Comparison of ENCODE assay signal across 9 cellular contexts in the genomic region with DNA sequence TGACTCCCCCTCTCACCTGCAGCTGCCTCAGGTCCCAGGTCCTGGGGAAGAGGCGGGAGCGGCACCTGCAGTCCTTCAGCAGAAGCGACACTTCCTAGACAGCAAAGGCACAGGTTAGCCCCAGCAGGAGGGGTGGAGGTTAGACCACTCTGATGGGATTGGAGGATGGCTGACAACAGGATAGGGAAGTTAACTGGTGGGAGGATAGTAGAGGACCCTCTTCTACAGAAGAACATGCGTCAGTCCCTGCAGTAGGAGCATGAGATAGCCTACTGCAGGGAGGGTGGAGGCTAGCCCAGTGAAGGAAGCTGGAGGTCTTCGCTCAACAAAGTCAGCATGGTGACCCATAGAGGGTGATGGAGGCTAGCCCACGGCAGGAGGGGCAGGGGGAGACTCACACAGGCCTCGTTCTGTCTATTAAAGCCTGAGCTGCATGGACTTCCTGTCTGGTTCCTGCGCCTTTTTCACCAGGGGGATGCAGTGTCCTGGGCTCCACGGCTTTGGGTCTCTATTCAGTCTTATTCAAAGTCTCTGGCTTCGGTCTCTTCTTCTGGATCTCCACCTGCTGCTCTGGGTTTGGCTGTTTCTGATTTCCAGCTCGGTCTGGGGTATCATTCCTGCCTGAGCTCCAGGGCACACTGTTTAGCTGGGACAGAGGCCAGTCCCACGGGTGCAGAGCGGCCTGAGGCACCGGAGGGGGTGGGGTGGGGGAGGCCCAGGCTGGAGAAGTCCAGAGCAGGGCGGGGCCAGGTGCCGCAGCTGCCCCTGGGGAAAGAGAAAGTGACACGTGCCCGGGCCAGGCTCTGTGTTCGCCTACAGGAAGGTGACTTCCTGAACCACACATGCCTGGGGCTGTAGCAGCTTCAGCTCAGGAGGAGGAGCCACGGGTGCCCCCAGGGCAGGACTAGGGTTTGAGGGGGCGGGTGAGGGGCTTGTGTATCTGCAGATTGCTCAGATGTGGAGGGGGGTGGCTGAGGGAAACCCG. TPM values are rescaled to one million over a fixed set of nuclear protein-coding genes. Genes with fewer than 3 reads are reported as not detected.
A peak's percentile ranks its signal among the peaks of the same experiment; 100 is the strongest.
DNase-seq lines count a peak whose midpoint lies in the region; ATAC-seq, FAIRE-seq and TF ChIP-seq lines count a peak whose summit lies in the region.
"Had no signal": no experiment of that assay in that cellular context is flagged by ENCODE, and none has a peak within 500 bp of the region (broad histone marks: within the 10 kb centered on the region; RNA-seq: fewer than 3 reads in every experiment).

No MANE protein-coding gene starts in this region.

- H2BK15ac ChIP-seq in H1 (ENCODE audit: low read length): no peak overlapping the region

- no peak overlapping the region; the same call in 1 of the 2 replicates for H2BK12ac ChIP-seq in H1 (ENCODE audit: low read depth, low read length)

- no peaks in the 10 kb centered on the region for H3K9me3 Mint-ChIP-seq in stimulated activated naive B cell treated with anti-CD40 and anti-IgM and Interleukin-4, amounts not matched to agents 10 μg/mL and 1 μg/mL and 100 μg/mL, for 72 hours

- H3K4ac ChIP-seq in H1 (replicated peaks; ENCODE audit: insufficient read length, low read depth, low read length): no peak overlapping the region

- CTCF ChIA-PET in H1 (lab: Charles Lee; ENCODE audit: partially characterized antibody): interaction anchor here (0.6 to 2.1 kb wide), 4 partner anchors 15 to 94 kb away, joined by 3 to 10 read pairs (median 4); no protein-coding TSS in a partner anchor

- H3K4me3 Mint-ChIP-seq in stimulated activated naive B cell treated with anti-CD40 and anti-IgM and Interleukin-4, amounts not matched to agents 10 μg/mL and 1 μg/mL and 100 μg/mL, for 72 hours: peak overlapping the region; percentile 70 to 72

- TF ChIP-seq CTCF in GM13977 (IDR thresholded peaks at IDR 0.05; ENCODE audit: extremely low read depth, insufficient read depth, missing control alignments): no peak
- no peak for TF ChIP-seq CTCF in WERI-Rb-1 (IDR thresholded peaks at IDR 0.05; ENCODE audit: low read depth, low read length)
- no peak for TF ChIP-seq CTCF in H1 (IDR thresholded peaks at IDR 0.05; ENCODE audit: control extremely low read depth in 1 of 3, insufficient read depth in 1 of 3, low read depth in 1 of 3, low read length in 3 of 3)

- no peak overlapping the region for H3K4me3 ChIP-seq in WERI-Rb-1 (ENCODE audit: low read depth, low read length)
- no peak overlapping the region for H3K4me3 ChIP-seq in H1 (ENCODE audit: extremely low read depth in 1 of 4, insufficient read depth in 2 of 4, low read depth in 3 of 4, low read length in 4 of 4)

- TF ChIP-seq POLR2A in H1 (IDR thresholded peaks at IDR 0.05; ENCODE audit: control extremely low read depth in 1 of 2, low read depth in 2 of 2, low read length in 2 of 2): no peak

- peak; percentile 68 for DNase-seq in GM13977 (ENCODE audit: low spot score)
- DNase-seq in WERI-Rb-1: peak; percentile 20
- no peak for DNase-seq in H1 (ENCODE audit: low read depth in 1 of 2, low spot score in 2 of 2)
- peak; percentile 41 for DNase-seq in stimulated activated naive B cell treated with anti-CD40 and anti-IgM and Interleukin-4, amounts not matched to agents 10 μg/mL and 1 μg/mL and 100 μg/mL, for 72 hours
- no peak for DNase-seq in NCI-H1105 (lab: John Stamatoyannopoulos, UW)
- DNase-seq in KG1 (lab: John Stamatoyannopoulos, UW): no peak
- DNase-seq in NCI-H128 (lab: John Stamatoyannopoulos, UW; ENCODE audit: unreplicated experiment): no peak

- no peaks in the 10 kb centered on the region for H3K36me3 ChIP-seq in WERI-Rb-1
- no peaks in the 10 kb centered on the region for H3K36me3 ChIP-seq in H1 (ENCODE audit: control insufficient read depth in 2 of 4, insufficient read depth in 4 of 4, low read length in 3 of 4)

- H3K79me1 ChIP-seq in H1 (ENCODE audit: low read depth, low read length): no peaks in the 10 kb centered on the region

- H3K27ac Mint-ChIP-seq in stimulated activated naive B cell treated with anti-CD40 and anti-IgM and Interleukin-4, amounts not matched to agents 10 μg/mL and 1 μg/mL and 100 μg/mL, for 72 hours: peak overlapping the region; percentile 88

- H3K79me2 ChIP-seq in H1 (ENCODE audit: control insufficient read depth in 1 of 2, insufficient read depth in 2 of 2, low read length in 2 of 2): no peaks in the 10 kb centered on the region

- H3K4me2 ChIP-seq in H1 (ENCODE audit: insufficient read depth in 1 of 2, low read depth in 2 of 2, low read length in 2 of 2): no peak overlapping the region

- H3K18ac ChIP-seq in H1 (ENCODE audit: extremely low read depth, low read length): no peak overlapping the region

- H2AK5ac ChIP-seq in H1 (ENCODE audit: low read depth, low read length): no peak overlapping the region

- H4K8ac ChIP-seq in H1 (ENCODE audit: extremely low read depth, insufficient read depth, low read length): no peak overlapping the region

- H3K9ac ChIP-seq in H1 (replicated peaks in 1 of 4; ENCODE audit: extremely low read depth in 1 of 4, low read depth in 3 of 4, low read length in 3 of 4): no peak overlapping the region

- peaks cover 0 to 13% of the 10 kb centered on the region in 2 donors for H3K27me3 Mint-ChIP-seq in stimulated activated naive B cell treated with anti-CD40 and anti-IgM and Interleukin-4, amounts not matched to agents 10 μg/mL and 1 μg/mL and 100 μg/mL, for 72 hours

- POLR2A ChIA-PET in H1 (lab: Charles Lee; ENCODE audit: partially characterized antibody): no interaction called here

- H3K9me3 ChIP-seq in WERI-Rb-1 (ENCODE audit: severe bottlenecking): no peaks in the 10 kb centered on the region
- H3K9me3 ChIP-seq in H1 (ENCODE audit: insufficient read depth in 2 of 2, low read depth in 1 of 2, low read length in 1 of 2): no peaks in the 10 kb centered on the region

- H3K36me3 Mint-ChIP-seq in stimulated activated naive B cell treated with anti-CD40 and anti-IgM and Interleukin-4, amounts not matched to agents 10 μg/mL and 1 μg/mL and 100 μg/mL, for 72 hours: no peaks in the 10 kb centered on the region

- no peak overlapping the region for H4K91ac ChIP-seq in H1 (replicated peaks; ENCODE audit: insufficient read length, low read length)

- H2BK20ac ChIP-seq in H1 (ENCODE audit: low read length): 0 out of 2 replicates have a peak overlapping the region, but pooled peaks have one; percentile 80

- H3K27me3 ChIP-seq in WERI-Rb-1 (ENCODE audit: insufficient read depth, low read depth, severe bottlenecking) (no peaks in the 10 kb centered on the region), H1 (replicated peaks in 1 of 4; ENCODE audit: control insufficient read depth in 3 of 4, extremely low read depth in 1 of 4, insufficient read depth in 3 of 4, low read length in 3 of 4) (peaks cover 0 to 4% (median 1%) of the 10 kb centered on the region in 4 experiments; a peak in 2 of 7 replicates)

- no peak for TF ChIP-seq RAD21 in H1 (IDR thresholded peaks at IDR 0.05 in 1 of 2, conservative IDR thresholded peaks at IDR 0.05 in 1 of 2; ENCODE audit: low read depth in 2 of 2, low read length in 2 of 2)

- H3K27ac ChIP-seq in WERI-Rb-1: no peak overlapping the region
- no peak overlapping the region for H3K27ac ChIP-seq in H1 (ENCODE audit: low read depth, low read length)

- WGBS in H1 (ENCODE audit: extremely low coverage in 1 of 2, insufficient coverage in 1 of 2, insufficient read length in 1 of 2, insufficient replicate concordance in 2 of 2, low coverage in 1 of 2, low lambda C conversion rate in 2 of 2, missing lambda C conversion rate in 1 of 2), 2 experiments: 80% methylated on average over 17 of the region's 22 CpGs; no CpG with 5 or more reads in 1 of the 2 experiments

- peak; percentile 58 for ATAC-seq in HG03342 (IDR thresholded peaks at IDR 0.05; ENCODE audit: unreplicated experiment)
- peak; percentile 93 to 97 for ATAC-seq in stimulated activated naive B cell treated with anti-CD40 and anti-IgM and Interleukin-4, amounts not matched to agents 10 μg/mL and 1 μg/mL and 100 μg/mL, for 72 hours (replicated peaks)

- H3K4me1 Mint-ChIP-seq in stimulated activated naive B cell treated with anti-CD40 and anti-IgM and Interleukin-4, amounts not matched to agents 10 μg/mL and 1 μg/mL and 100 μg/mL, for 72 hours: peaks cover 13 to 15% of the 10 kb centered on the region in 2 donors

- no peak overlapping the region for H4K5ac ChIP-seq in H1 (ENCODE audit: insufficient read length, low read depth, low read length)

- no peak overlapping the region for H2BK120ac ChIP-seq in H1 (replicated peaks; ENCODE audit: low read depth, low read length)

- no peak overlapping the region for H2BK5ac ChIP-seq in H1 (ENCODE audit: low read depth, low read length)

- peaks cover 0 to 1% of the 10 kb centered on the region in 2 experiments for H4K20me1 ChIP-seq in H1 (replicated peaks in 1 of 2; ENCODE audit: control insufficient read depth in 1 of 2, insufficient read depth in 2 of 2, low read length in 2 of 2)

- no peak overlapping the region for H2AFZ ChIP-seq in H1 (ENCODE audit: low read length)

- in situ Hi-C loops in GM13977 (cut with MboI; ENCODE audit: low pct_unique_long_range_greater_than_20kb, low sequenced_read_pairs, unreplicated experiment): no loop called here

- no peak overlapping the region for H3K56ac ChIP-seq in H1 (replicated peaks; ENCODE audit: insufficient read length, low read depth, low read length)

- no peak for TF ChIP-seq EP300 in H1 (IDR thresholded peaks at IDR 0.05; ENCODE audit: borderline replicate concordance in 1 of 2, low read depth in 2 of 2, low read length in 2 of 2)

- H3K14ac ChIP-seq in H1 (ENCODE audit: insufficient read length): no peak overlapping the region

- no peaks in the 10 kb centered on the region for H3K4me1 ChIP-seq in H1 (replicated peaks in 1 of 4; ENCODE audit: control insufficient read depth in 3 of 4, insufficient read depth in 4 of 4, low read length in 3 of 4)

- FAIRE-seq in H1 (lab: Jason Lieb, UNC): no peak

- H3K23ac ChIP-seq in H1 (ENCODE audit: insufficient read length): no peak overlapping the region

- H3K23me2 ChIP-seq in H1 (ENCODE audit: low read depth, low read length): peaks cover 2% of the 10 kb centered on the region; the same call in 1 of the 2 replicates

RNA-seq across cellular contexts. Expression of a gene that starts 7.3 kb away (rescaled TPM):
- total RNA-seq in H1 (2021; fragmentation: NEBNext Ultra II Directional; extraction: Animal tissue kit (Norgen Biotek cat#: 25700)): not detected in 2 replicates
- polyA plus RNA-seq in H1 (2011; rRNA removed): 0.11 TPM in 1 of 2 replicates, not detected in the other
- polyA plus RNA-seq in H1 (2011; cell fraction: cytosol; rRNA removed): not detected
- not detected for polyA plus RNA-seq in H1 (2011; cell fraction: nucleus; rRNA removed)
- polyA plus RNA-seq in H1 (2012, experiment 1 of 2): not detected in 4 replicates
- polyA plus RNA-seq in H1 (2012, experiment 2 of 2): not detected
- polyA plus RNA-seq in H1 (2013, experiment 1 of 2): not detected
- not detected for polyA plus RNA-seq in H1 (2013, experiment 2 of 2)
- polyA minus RNA-seq in H1 (2011; rRNA and poly(A)+ RNA removed): not detected in 2 replicates
- polyA minus RNA-seq in H1 (2011; cell fraction: cytosol; rRNA and poly(A)+ RNA removed): not detected
- not detected for polyA minus RNA-seq in H1 (2011; cell fraction: nucleus; rRNA and poly(A)+ RNA removed)
- total RNA-seq: T-helper 1 cell treated with Interleukin-12 subunit alpha and Interleukin-12 subunit beta and Interleukin-4 antibody, amounts not matched to agents 30 ng/mL and 1 ng/mL, for 36 hours had no signal

RNA-seq across cellular contexts. Expression of a gene that starts 11.2 kb away (rescaled TPM):
- not detected in 2 replicates for total RNA-seq in H1 (2021; fragmentation: NEBNext Ultra II Directional; extraction: Animal tissue kit (Norgen Biotek cat#: 25700))
- polyA plus RNA-seq in H1 (2011; rRNA removed): not detected in 2 replicates
- 0.06 TPM for polyA plus RNA-seq in H1 (2011; cell fraction: cytosol; rRNA removed)
- 0.10 TPM for polyA plus RNA-seq in H1 (2011; cell fraction: nucleus; rRNA removed)
- polyA plus RNA-seq in H1 (2012, experiment 1 of 2): not detected in 4 replicates
- not detected for polyA plus RNA-seq in H1 (2012, experiment 2 of 2)
- 0.04 TPM for polyA plus RNA-seq in H1 (2013, experiment 1 of 2)
- polyA plus RNA-seq in H1 (2013, experiment 2 of 2): not detected
- polyA minus RNA-seq in H1 (2011; rRNA and poly(A)+ RNA removed): not detected in 2 replicates
- not detected for polyA minus RNA-seq in H1 (2011; cell fraction: cytosol; rRNA and poly(A)+ RNA removed)
- not detected for polyA minus RNA-seq in H1 (2011; cell fraction: nucleus; rRNA and poly(A)+ RNA removed)
- total RNA-seq: T-helper 1 cell treated with Interleukin-12 subunit alpha and Interleukin-12 subunit beta and Interleukin-4 antibody, amounts not matched to agents 30 ng/mL and 1 ng/mL, for 36 hours had no signal

RNA-seq across cellular contexts. Expression of a gene that starts 30.7 kb away (rescaled TPM):
- total RNA-seq in H1 (2021; fragmentation: NEBNext Ultra II Directional; extraction: Animal tissue kit (Norgen Biotek cat#: 25700)): not detected in 2 replicates
- polyA plus RNA-seq in H1 (2011; rRNA removed): not detected in 2 replicates
- polyA plus RNA-seq in H1 (2011; cell fraction: cytosol; rRNA removed): not detected
- polyA plus RNA-seq in H1 (2011; cell fraction: nucleus; rRNA removed): not detected
- polyA plus RNA-seq in H1 (2012, experiment 1 of 2): not detected in 4 replicates
- polyA plus RNA-seq in H1 (2012, experiment 2 of 2): not detected
- polyA plus RNA-seq in H1 (2013, experiment 1 of 2): not detected
- not detected for polyA plus RNA-seq in H1 (2013, experiment 2 of 2)
- not detected in 2 replicates for polyA minus RNA-seq in H1 (2011; rRNA and poly(A)+ RNA removed)
- polyA minus RNA-seq in H1 (2011; cell fraction: cytosol; rRNA and poly(A)+ RNA removed): not detected
- not detected for polyA minus RNA-seq in H1 (2011; cell fraction: nucleus; rRNA and poly(A)+ RNA removed)
- total RNA-seq: T-helper 1 cell treated with Interleukin-12 subunit alpha and Interleukin-12 subunit beta and Interleukin-4 antibody, amounts not matched to agents 30 ng/mL and 1 ng/mL, for 36 hours had no signal

RNA-seq across cellular contexts. Expression of a gene that starts 33.4 kb away (rescaled TPM):
- total RNA-seq in H1 (2021; fragmentation: NEBNext Ultra II Directional; extraction: Animal tissue kit (Norgen Biotek cat#: 25700)): not detected in 2 replicates
- polyA plus RNA-seq in H1 (2011; rRNA removed): not detected in 2 replicates
- not detected for polyA plus RNA-seq in H1 (2011; cell fraction: cytosol; rRNA removed)
- polyA plus RNA-seq in H1 (2011; cell fraction: nucleus; rRNA removed): not detected
- polyA plus RNA-seq in H1 (2012, experiment 1 of 2): not detected in 4 replicates
- not detected for polyA plus RNA-seq in H1 (2012, experiment 2 of 2)
- not detected for polyA plus RNA-seq in H1 (2013, experiment 1 of 2)
- not detected for polyA plus RNA-seq in H1 (2013, experiment 2 of 2)
- not detected in 2 replicates for polyA minus RNA-seq in H1 (2011; rRNA and poly(A)+ RNA removed)
- polyA minus RNA-seq in H1 (2011; cell fraction: cytosol; rRNA and poly(A)+ RNA removed): not detected
- not detected for polyA minus RNA-seq in H1 (2011; cell fraction: nucleus; rRNA and poly(A)+ RNA removed)
- total RNA-seq: T-helper 1 cell treated with Interleukin-12 subunit alpha and Interleukin-12 subunit beta and Interleukin-4 antibody, amounts not matched to agents 30 ng/mL and 1 ng/mL, for 36 hours had no signal

RNA-seq across cellular contexts. Expression of a gene that starts 40.7 kb away (rescaled TPM):
- total RNA-seq in H1 (2021; fragmentation: NEBNext Ultra II Directional; extraction: Animal tissue kit (Norgen Biotek cat#: 25700)): 2.8 and 3.2 TPM in 2 replicates
- polyA plus RNA-seq in H1 (2011; rRNA removed): 7.9 and 11.2 TPM in 2 replicates
- 3.8 TPM for polyA plus RNA-seq in H1 (2011; cell fraction: cytosol; rRNA removed)
- polyA plus RNA-seq in H1 (2011; cell fraction: nucleus; rRNA removed): 3.1 TPM
- polyA plus RNA-seq in H1 (2012, experiment 1 of 2): 1.9 to 4.0 TPM (median 2.6 TPM) in 4 replicates
- polyA plus RNA-seq in H1 (2012, experiment 2 of 2): 2.5 TPM
- 2.1 TPM for polyA plus RNA-seq in H1 (2013, experiment 1 of 2)
- 2.4 TPM for polyA plus RNA-seq in H1 (2013, experiment 2 of 2)
- 1.7 and 3.1 TPM in 2 replicates for polyA minus RNA-seq in H1 (2011; rRNA and poly(A)+ RNA removed)
- polyA minus RNA-seq in H1 (2011; cell fraction: cytosol; rRNA and poly(A)+ RNA removed): 2.6 TPM
- polyA minus RNA-seq in H1 (2011; cell fraction: nucleus; rRNA and poly(A)+ RNA removed): 1.00 TPM
- total RNA-seq: T-helper 1 cell treated with Interleukin-12 subunit alpha and Interleukin-12 subunit beta and Interleukin-4 antibody, amounts not matched to agents 30 ng/mL and 1 ng/mL, for 36 hours had no signal

Comparison
In these comparisons a context has a peak if more than half of its experiments do, and no peak if none do; other contexts are left out.
1. DNase-seq: peak in GM13977 (single experiment), WERI-Rb-1 (single experiment) and stimulated activated naive B cell treated with anti-CD40 and anti-IgM and Interleukin-4, amounts not matched to agents 10 μg/mL and 1 μg/mL and 100 μg/mL, for 72 hours (single experiment); none in H1 (0 of 2), NCI-H1105 (single experiment), KG1 (single experiment) and NCI-H128 (single experiment).